13 cellular contexts compared by ENCODE assay signal in the genomic region with DNA sequence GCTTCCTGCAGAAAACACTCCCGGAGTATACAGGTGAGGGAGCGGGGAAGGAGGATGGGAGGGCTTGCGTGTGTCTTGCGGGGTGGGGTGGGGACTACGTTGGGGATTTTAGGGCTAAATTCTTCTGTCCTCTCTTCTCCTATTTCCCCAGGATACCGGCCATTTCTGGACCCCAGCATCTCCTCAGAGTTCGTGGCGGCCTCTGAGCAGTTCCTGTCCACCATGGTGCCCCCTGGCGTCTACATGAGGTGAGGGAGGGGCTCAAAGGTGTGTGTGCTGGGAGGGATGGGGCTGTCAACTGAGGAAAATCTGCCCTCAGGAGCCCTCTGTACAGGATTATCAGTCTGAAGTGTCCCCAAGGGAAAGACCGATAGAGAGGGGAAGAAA. TPM values are rescaled to one million over a fixed set of nuclear protein-coding genes. Genes with fewer than 3 reads are reported as not detected.
DNase-seq lines count a peak whose midpoint lies in the region; ATAC-seq, FAIRE-seq and TF ChIP-seq lines count a peak whose summit lies in the region.
"Had no signal": no experiment of that assay in that cellular context is flagged by ENCODE, and none has a peak within 500 bp of the region (broad histone marks: within the 10 kb centered on the region; RNA-seq: fewer than 3 reads in every experiment).

No MANE protein-coding gene starts in this region.

- H2AK9ac ChIP-seq in IMR-90 (replicated peaks; ENCODE audit: low read depth, low read length, poor library complexity): no peak overlapping the region

- 0 out of 2 replicates have a peak, but pooled peaks have one; percentile 2 for TF ChIP-seq CTCF in IMR-90 (conservative IDR thresholded peaks at IDR 0.05; ENCODE audit: low read depth, low read length)
- TF ChIP-seq CTCF in H1 (IDR thresholded peaks at IDR 0.05; ENCODE audit: control extremely low read depth in 1 of 3, insufficient read depth in 1 of 3, low read depth in 1 of 3, low read length in 3 of 3): peak; percentile 43 to 71 (median 49)
- TF ChIP-seq CTCF in retinal pigment epithelial cell (conservative IDR thresholded peaks at IDR 0.05; ENCODE audit: low read depth, low read length): peak; percentile 56

- H3K79me1 ChIP-seq in IMR-90 (ENCODE audit: low read depth in 1 of 2, low read length in 2 of 2) (no peaks in the 10 kb centered on the region), H1 (ENCODE audit: low read depth, low read length) (no peaks in the 10 kb centered on the region)

- ATAC-seq in activated T-cell treated with anti-CD3 and anti-CD28 coated beads, Interleukin-2, amount 50 U/mL, for 4 hours: no peak
- ATAC-seq in IMR-90 (ENCODE audit: low read depth): no peak
- ATAC-seq in HG02981 (IDR thresholded peaks at IDR 0.05; ENCODE audit: unreplicated experiment): no peak

- intact Hi-C loops in IMR-90 (cut with micrococcal nuclease): no loop called here

- no peaks in the 10 kb centered on the region for H3K9me3 Mint-ChIP-seq in activated T-cell treated with anti-CD3 and anti-CD28 coated beads, Interleukin-2, amount 50 U/mL, for 4 hours
- H3K9me3 Mint-ChIP-seq: stimulated activated naive CD8-positive, alpha-beta T cell treated with anti-CD3 and anti-CD28 coated beads, Interleukin-15, Interleukin-2, amounts not matched to agents 100 ng/mL and 50 ng/mL, for 24 hours had no signal

- H3K36me3 ChIP-seq in IMR-90 (ENCODE audit: control insufficient read depth, insufficient read depth, low read length) (no peaks in the 10 kb centered on the region), H1 (ENCODE audit: control insufficient read depth in 2 of 4, insufficient read depth in 4 of 4, low read length in 3 of 4) (no peaks in the 10 kb centered on the region)

- BruUV-seq in IMR-90 (replicated peaks; lab: Mats Ljungman, UMichigan): no TSS peak

- peaks cover 73% of the 10 kb centered on the region for H3K27me3 ChIP-seq in IMR-90 (ENCODE audit: control insufficient read depth, insufficient read depth, low read length)
- peaks cover 45 to 62% (median 53%) of the 10 kb centered on the region in 4 experiments for H3K27me3 ChIP-seq in H1 (replicated peaks in 1 of 4; ENCODE audit: control insufficient read depth in 3 of 4, extremely low read depth in 1 of 4, insufficient read depth in 3 of 4, low read length in 3 of 4)

- H3K23ac ChIP-seq in IMR-90 (ENCODE audit: low read depth, low read length) (no peak overlapping the region), H1 (ENCODE audit: insufficient read length) (no peak overlapping the region)

- H3K9ac ChIP-seq in IMR-90 (ENCODE audit: low read depth, low read length): no peak overlapping the region
- H3K9ac ChIP-seq in H1 (replicated peaks in 1 of 4; ENCODE audit: extremely low read depth in 1 of 4, low read depth in 3 of 4, low read length in 3 of 4): no peak overlapping the region

- H3K4me1 ChIP-seq in IMR-90 (ENCODE audit: control insufficient read depth, insufficient read depth, low read length): no peaks in the 10 kb centered on the region
- H3K4me1 ChIP-seq in H1 (replicated peaks in 1 of 4; ENCODE audit: control insufficient read depth in 3 of 4, insufficient read depth in 4 of 4, low read length in 3 of 4): peaks cover 0 to 7% (median 3%) of the 10 kb centered on the region in 4 experiments; a peak in 3 of 7 replicates

- no peak for TF ChIP-seq RAD21 in IMR-90 (IDR thresholded peaks at IDR 0.05; ENCODE audit: low read length)
- TF ChIP-seq RAD21 in H1 (IDR thresholded peaks at IDR 0.05 in 1 of 2, conservative IDR thresholded peaks at IDR 0.05 in 1 of 2; ENCODE audit: low read depth in 2 of 2, low read length in 2 of 2): peak; percentile 10 to 31; a peak in 2 of 4 replicates

- TF ChIP-seq EP300 in H1 (IDR thresholded peaks at IDR 0.05; ENCODE audit: borderline replicate concordance in 1 of 2, low read depth in 2 of 2, low read length in 2 of 2): no peak

- no peak overlapping the region for H3K4me2 ChIP-seq in IMR-90 (ENCODE audit: low read depth, low read length)
- H3K4me2 ChIP-seq in H1 (ENCODE audit: insufficient read depth in 1 of 2, low read depth in 2 of 2, low read length in 2 of 2): peak overlapping the region; percentile 38 to 53; a peak in 2 of 4 replicates

- H3K27me3 Mint-ChIP-seq in activated T-cell treated with anti-CD3 and anti-CD28 coated beads, Interleukin-2, amount 50 U/mL, for 4 hours (ENCODE audit: low read depth): peaks cover 35% of the 10 kb centered on the region

- peak overlapping the region; percentile 55 for H3K4me3 Mint-ChIP-seq in activated T-cell treated with anti-CD3 and anti-CD28 coated beads, Interleukin-2, amount 50 U/mL, for 4 hours
- H3K4me3 Mint-ChIP-seq: stimulated activated naive CD8-positive, alpha-beta T cell treated with anti-CD3 and anti-CD28 coated beads, Interleukin-15, Interleukin-2, amounts not matched to agents 100 ng/mL and 50 ng/mL, for 24 hours had no signal

- no peak overlapping the region for H2BK12ac ChIP-seq in H1 (ENCODE audit: low read depth, low read length)

- no peak overlapping the region for H4K91ac ChIP-seq in IMR-90 (ENCODE audit: insufficient read depth, low read depth, low read length)
- no peak overlapping the region for H4K91ac ChIP-seq in H1 (replicated peaks; ENCODE audit: insufficient read length, low read length)

- H3K9me3 ChIP-seq in IMR-90 (ENCODE audit: control insufficient read depth, insufficient read depth, low read length): peaks cover 3% of the 10 kb centered on the region; the same call in 1 of the 2 replicates
- no peaks in the 10 kb centered on the region for H3K9me3 ChIP-seq in H1 (ENCODE audit: insufficient read depth in 2 of 2, low read depth in 1 of 2, low read length in 1 of 2)

- H4K8ac ChIP-seq in IMR-90 (ENCODE audit: low read depth in 2 of 2, low read length in 2 of 2) (no peak overlapping the region), H1 (ENCODE audit: extremely low read depth, insufficient read depth, low read length) (no peak overlapping the region)

- no peak overlapping the region for H3K18ac ChIP-seq in IMR-90 (ENCODE audit: low read depth, low read length)
- no peak overlapping the region for H3K18ac ChIP-seq in H1 (ENCODE audit: extremely low read depth, low read length)

- H2BK15ac ChIP-seq in IMR-90 (ENCODE audit: low read depth, low read length): no peak overlapping the region
- H2BK15ac ChIP-seq in H1 (ENCODE audit: low read length): no peak overlapping the region

- H4K5ac ChIP-seq in IMR-90 (ENCODE audit: low read depth, low read length) (no peak overlapping the region), H1 (ENCODE audit: insufficient read length, low read depth, low read length) (no peak overlapping the region)

- dilution Hi-C loops in IMR-90 (cut with HindIII; ENCODE audit: low sequenced_read_pairs, unreplicated experiment): no loop called here

- H2BK120ac ChIP-seq in IMR-90 (ENCODE audit: low read depth, low read length) (no peak overlapping the region), H1 (replicated peaks; ENCODE audit: low read depth, low read length) (no peak overlapping the region)

- no peak overlapping the region for H3K27ac ChIP-seq in IMR-90 (ENCODE audit: insufficient read depth, low read length)
- H3K27ac ChIP-seq in H1 (ENCODE audit: low read depth, low read length): no peak overlapping the region

- H4K20me1 ChIP-seq in IMR-90 (ENCODE audit: insufficient read depth, low read length): no peaks in the 10 kb centered on the region
- H4K20me1 ChIP-seq in H1 (replicated peaks in 1 of 2; ENCODE audit: control insufficient read depth in 1 of 2, insufficient read depth in 2 of 2, low read length in 2 of 2): no peaks in the 10 kb centered on the region

- H3K4ac ChIP-seq in IMR-90 (ENCODE audit: low read depth, low read length) (no peak overlapping the region), H1 (replicated peaks; ENCODE audit: insufficient read length, low read depth, low read length) (no peak overlapping the region)

- TF ChIP-seq POLR2A in IMR-90 (IDR thresholded peaks at IDR 0.05; ENCODE audit: low read depth, low read length) (no peak), H1 (IDR thresholded peaks at IDR 0.05; ENCODE audit: control extremely low read depth in 1 of 2, low read depth in 2 of 2, low read length in 2 of 2) (no peak)

- no CpG with 5 or more reads among the region's 10 CpGs for WGBS in IMR-90 (ENCODE audit: extremely low coverage in 2 of 2, insufficient read length in 1 of 2), 2 experiments
- WGBS in H1 (ENCODE audit: extremely low coverage in 1 of 2, insufficient coverage in 1 of 2, insufficient read length in 1 of 2, insufficient replicate concordance in 2 of 2, low coverage in 1 of 2, low lambda C conversion rate in 2 of 2, missing lambda C conversion rate in 1 of 2), 2 experiments: 24% methylated on average over 7 of the region's 10 CpGs; no CpG with 5 or more reads in 1 of the 2 experiments

- no peaks in the 10 kb centered on the region for H3K79me2 ChIP-seq in H1 (ENCODE audit: control insufficient read depth in 1 of 2, insufficient read depth in 2 of 2, low read length in 2 of 2)

- H3K9me1 ChIP-seq in IMR-90 (ENCODE audit: insufficient read depth, low read length): no peaks in the 10 kb centered on the region

- DNase-seq in activated T-cell treated with anti-CD3 and anti-CD28 coated beads, Interleukin-2, amount 50 U/mL, for 4 hours: no peak
- no peak for DNase-seq in activated T-cell treated with anti-CD3 and anti-CD28 coated beads for 4 hours
- no peak for DNase-seq in IMR-90
- peak in 1 of 2 experiments; percentile 64 for DNase-seq in H1 (ENCODE audit: low read depth in 1 of 2, low spot score in 2 of 2)
- no peak for DNase-seq in retinal pigment epithelial cell (ENCODE audit: low read depth)
- no peak for DNase-seq in DMS53 treated with DMSO at 0.1 percent for 48 hours (lab: John Stamatoyannopoulos, UW; ENCODE audit: unreplicated experiment)
- DNase-seq in medulla oblongata (ENCODE audit: extremely low spot score): no peak
- DNase-seq: activated CD4-positive, alpha-beta T cell treated with anti-CD3 and anti-CD28 coated beads for 48 hours; NCI-H510A had no signal

- H3K4me1 Mint-ChIP-seq in activated T-cell treated with anti-CD3 and anti-CD28 coated beads, Interleukin-2, amount 50 U/mL, for 4 hours (ENCODE audit: low read depth): peaks cover 11% of the 10 kb centered on the region

- H3K56ac ChIP-seq in IMR-90 (ENCODE audit: extremely low read depth, insufficient read depth, low read length) (no peak overlapping the region), H1 (replicated peaks; ENCODE audit: insufficient read length, low read depth, low read length) (no peak overlapping the region)

- POLR2A ChIA-PET in IMR-90 (lab: Charles Lee; ENCODE audit: unreplicated experiment): no interaction called here
- POLR2A ChIA-PET in H1 (lab: Charles Lee; ENCODE audit: partially characterized antibody): interaction anchor here (1.5 kb wide), 1 partner anchor 14 kb away, joined by 3 read pairs; no protein-coding TSS in a partner anchor

- H3K36me3 Mint-ChIP-seq in activated T-cell treated with anti-CD3 and anti-CD28 coated beads, Interleukin-2, amount 50 U/mL, for 4 hours (ENCODE audit: insufficient read depth): no peaks in the 10 kb centered on the region

- in situ Hi-C loops in IMR-90 (cut with MboI; ENCODE audit: low sequenced_read_pairs): no loop called here

- H3K14ac ChIP-seq in IMR-90 (replicated peaks; ENCODE audit: low read depth, low read length) (no peak overlapping the region), H1 (ENCODE audit: insufficient read length) (no peak overlapping the region)

- H2AFZ ChIP-seq in IMR-90 (replicated peaks; ENCODE audit: low read length, poor library complexity) (no peak overlapping the region), H1 (ENCODE audit: low read length) (no peak overlapping the region)

- CTCF ChIA-PET in IMR-90 (lab: Yijun Ruan, JAX): no interaction called here
- CTCF ChIA-PET in H1 (lab: Charles Lee; ENCODE audit: partially characterized antibody): interaction anchor here (0.7 to 7.9 kb wide), 6 partner anchors 9 to 22 kb away, joined by 3 to 45 read pairs (median 18); a partner anchor contains a TSS

- H3K4me3 ChIP-seq in IMR-90 (ENCODE audit: insufficient read depth, low read depth, low read length): no peak overlapping the region
- peak overlapping the region in 1 of 4 experiments; percentile 48; a peak in 3 of 8 replicates for H3K4me3 ChIP-seq in H1 (ENCODE audit: extremely low read depth in 1 of 4, insufficient read depth in 2 of 4, low read depth in 3 of 4, low read length in 4 of 4)
- no peak overlapping the region for H3K4me3 ChIP-seq in retinal pigment epithelial cell (ENCODE audit: low read length)

- H2BK20ac ChIP-seq in IMR-90 (ENCODE audit: low read depth, low read length): no peak overlapping the region
- H2BK20ac ChIP-seq in H1 (ENCODE audit: low read length): no peak overlapping the region

- no peak for FAIRE-seq in H1 (lab: Jason Lieb, UNC)
- FAIRE-seq: endometrium had no signal

- no peak overlapping the region for H2BK5ac ChIP-seq in IMR-90 (ENCODE audit: low read depth, low read length, poor library complexity, severe bottlenecking)
- no peak overlapping the region for H2BK5ac ChIP-seq in H1 (ENCODE audit: low read depth, low read length)

- H3K23me2 ChIP-seq in H1 (ENCODE audit: low read depth, low read length): no peaks in the 10 kb centered on the region

- H2AK5ac ChIP-seq in IMR-90 (ENCODE audit: low read depth, low read length) (no peak overlapping the region), H1 (ENCODE audit: low read depth, low read length) (no peak overlapping the region)

RNA-seq across cellular contexts. Expression of a gene that starts 6.6 kb away (rescaled TPM):
- total RNA-seq in activated T-cell treated with anti-CD3 and anti-CD28 coated beads, Interleukin-2, amount 50 U/mL, for 4 hours: under 1 TPM; 0.13 to 0.42 (median 0.22) TPM
- total RNA-seq in IMR-90 (2012; rRNA removed): not detected in 2 replicates
- polyA plus RNA-seq in IMR-90 (2012; rRNA removed): not detected in 2 replicates
- polyA plus RNA-seq in IMR-90 (2012; cell fraction: cytosol; rRNA removed): 0.01 TPM in 1 of 2 replicates, not detected in the other
- polyA plus RNA-seq in IMR-90 (2012; cell fraction: nucleus; rRNA removed; ENCODE audit: low replicate concordance): 0.02 TPM in 2 replicates
- 0.84 and 0.96 TPM in 2 replicates for total RNA-seq in H1 (2021; fragmentation: NEBNext Ultra II Directional; extraction: Animal tissue kit (Norgen Biotek cat#: 25700))
- polyA plus RNA-seq in H1 (2011; rRNA removed): 1.4 and 2.0 TPM in 2 replicates
- 0.90 TPM for polyA plus RNA-seq in H1 (2011; cell fraction: cytosol; rRNA removed)
- polyA plus RNA-seq in H1 (2011; cell fraction: nucleus; rRNA removed): 6.1 TPM
- polyA plus RNA-seq in H1 (2012, experiment 1 of 2): 0.99 to 2.2 TPM (median 1.7 TPM) in 4 replicates
- polyA plus RNA-seq in H1 (2012, experiment 2 of 2): 0.47 TPM
- 0.57 TPM for polyA plus RNA-seq in H1 (2013, experiment 1 of 2)
- 0.50 TPM for polyA plus RNA-seq in H1 (2013, experiment 2 of 2)
- polyA minus RNA-seq in H1 (2011; rRNA and poly(A)+ RNA removed): 0.88 and 2.2 TPM in 2 replicates
- polyA minus RNA-seq in H1 (2011; cell fraction: cytosol; rRNA and poly(A)+ RNA removed): 1.2 TPM
- 2.3 TPM for polyA minus RNA-seq in H1 (2011; cell fraction: nucleus; rRNA and poly(A)+ RNA removed)
- total RNA-seq: SK-MEL-5 had no signal

RNA-seq across cellular contexts. Expression of a gene that starts 6.7 kb away (rescaled TPM):
- under 1 TPM; 0.08 to 0.58 (median 0.24) TPM for total RNA-seq in activated T-cell treated with anti-CD3 and anti-CD28 coated beads, Interleukin-2, amount 50 U/mL, for 4 hours
- not detected in 2 replicates for total RNA-seq in IMR-90 (2012; rRNA removed)
- polyA plus RNA-seq in IMR-90 (2012; rRNA removed) (0.02 TPM in 1 of 2 replicates, not detected in the other), H1 (2011; rRNA removed) (0.18 and 0.24 TPM in 2 replicates)
- 0.02 and 0.10 TPM in 2 replicates for polyA plus RNA-seq in IMR-90 (2012; cell fraction: cytosol; rRNA removed)
- 0.06 and 0.07 TPM in 2 replicates for polyA plus RNA-seq in IMR-90 (2012; cell fraction: nucleus; rRNA removed; ENCODE audit: low replicate concordance)
- total RNA-seq in H1 (2021; fragmentation: NEBNext Ultra II Directional; extraction: Animal tissue kit (Norgen Biotek cat#: 25700)): not detected in 2 replicates
- polyA plus RNA-seq in H1 (2011; cell fraction: cytosol; rRNA removed): 0.09 TPM
- polyA plus RNA-seq in H1 (2011; cell fraction: nucleus; rRNA removed): 0.81 TPM
- polyA plus RNA-seq in H1 (2012, experiment 1 of 2): 0.16 to 0.34 TPM in 2 of 4 replicates, not detected in the others
- not detected for polyA plus RNA-seq in H1 (2012, experiment 2 of 2)
- polyA plus RNA-seq in H1 (2013, experiment 1 of 2): not detected
- polyA plus RNA-seq in H1 (2013, experiment 2 of 2): 0.17 TPM
- 0.57 and 0.66 TPM in 2 replicates for polyA minus RNA-seq in H1 (2011; rRNA and poly(A)+ RNA removed)
- not detected for polyA minus RNA-seq in H1 (2011; cell fraction: cytosol; rRNA and poly(A)+ RNA removed)
- 0.30 TPM for polyA minus RNA-seq in H1 (2011; cell fraction: nucleus; rRNA and poly(A)+ RNA removed)
- total RNA-seq: SK-MEL-5 had no signal

RNA-seq across cellular contexts. Expression of a gene that starts 22.2 kb away (rescaled TPM):
- not detected for total RNA-seq in activated T-cell treated with anti-CD3 and anti-CD28 coated beads, Interleukin-2, amount 50 U/mL, for 4 hours
- not detected in 2 replicates for total RNA-seq in IMR-90 (2012; rRNA removed)
- not detected in 2 replicates for polyA plus RNA-seq in IMR-90 (2012; rRNA removed)
- not detected in 2 replicates for polyA plus RNA-seq in IMR-90 (2012; cell fraction: cytosol; rRNA removed)
- 0.03 TPM in 1 of 2 replicates, not detected in the other for polyA plus RNA-seq in IMR-90 (2012; cell fraction: nucleus; rRNA removed; ENCODE audit: low replicate concordance)
- total RNA-seq in H1 (2021; fragmentation: NEBNext Ultra II Directional; extraction: Animal tissue kit (Norgen Biotek cat#: 25700)): not detected in 2 replicates
- 0.05 TPM in 1 of 2 replicates, not detected in the other for polyA plus RNA-seq in H1 (2011; rRNA removed)
- not detected for polyA plus RNA-seq in H1 (2011; cell fraction: cytosol; rRNA removed)
- polyA plus RNA-seq in H1 (2011; cell fraction: nucleus; rRNA removed): not detected
- polyA plus RNA-seq in H1 (2012, experiment 1 of 2): not detected in 4 replicates
- not detected for polyA plus RNA-seq in H1 (2012, experiment 2 of 2)
- polyA plus RNA-seq in H1 (2013, experiment 1 of 2): not detected
- polyA plus RNA-seq in H1 (2013, experiment 2 of 2): not detected
- polyA minus RNA-seq in H1 (2011; rRNA and poly(A)+ RNA removed): not detected in 2 replicates
- polyA minus RNA-seq in H1 (2011; cell fraction: cytosol; rRNA and poly(A)+ RNA removed): not detected
- not detected for polyA minus RNA-seq in H1 (2011; cell fraction: nucleus; rRNA and poly(A)+ RNA removed)
- total RNA-seq: SK-MEL-5 had no signal

RNA-seq across cellular contexts. Expression of a gene that starts 22.4 kb away (rescaled TPM):
- total RNA-seq in activated T-cell treated with anti-CD3 and anti-CD28 coated beads, Interleukin-2, amount 50 U/mL, for 4 hours: under 1 TPM; 0.05 to 0.11 (median 0.10) TPM
- total RNA-seq in IMR-90 (2012; rRNA removed): not detected in 2 replicates
- 0.03 TPM in 1 of 2 replicates, not detected in the other for polyA plus RNA-seq in IMR-90 (2012; rRNA removed)
- under 0.01 TPM in 1 of 2 replicates, not detected in the other for polyA plus RNA-seq in IMR-90 (2012; cell fraction: cytosol; rRNA removed)
- 0.08 and 0.22 TPM in 2 replicates for polyA plus RNA-seq in IMR-90 (2012; cell fraction: nucleus; rRNA removed; ENCODE audit: low replicate concordance)
- not detected in 2 replicates for total RNA-seq in H1 (2021; fragmentation: NEBNext Ultra II Directional; extraction: Animal tissue kit (Norgen Biotek cat#: 25700))
- polyA plus RNA-seq in H1 (2011; rRNA removed): 0.08 and 0.31 TPM in 2 replicates
- polyA plus RNA-seq in H1 (2011; cell fraction: cytosol; rRNA removed): 0.03 TPM
- polyA plus RNA-seq in H1 (2011; cell fraction: nucleus; rRNA removed): 0.30 TPM
- polyA plus RNA-seq in H1 (2012, experiment 1 of 2): 0.04 to 0.16 TPM (median 0.08 TPM) in 3 of 4 replicates, not detected in the other
- polyA plus RNA-seq in H1 (2012, experiment 2 of 2): 0.07 TPM
- 0.18 TPM for polyA plus RNA-seq in H1 (2013, experiment 1 of 2)
- 0.02 TPM for polyA plus RNA-seq in H1 (2013, experiment 2 of 2)
- polyA minus RNA-seq in H1 (2011; rRNA and poly(A)+ RNA removed): 0.02 and 0.09 TPM in 2 replicates
- not detected for polyA minus RNA-seq in H1 (2011; cell fraction: cytosol; rRNA and poly(A)+ RNA removed)
- 0.10 TPM for polyA minus RNA-seq in H1 (2011; cell fraction: nucleus; rRNA and poly(A)+ RNA removed)

RNA-seq across cellular contexts. Expression of a gene that starts 51.4 kb away (rescaled TPM):
- 10 to 100 TPM; 17.5 to 30.5 (median 19.2) TPM for total RNA-seq in activated T-cell treated with anti-CD3 and anti-CD28 coated beads, Interleukin-2, amount 50 U/mL, for 4 hours
- 1.8 and 2.2 TPM in 2 replicates for total RNA-seq in IMR-90 (2012; rRNA removed)
- polyA plus RNA-seq in IMR-90 (2012; rRNA removed) (3.5 and 3.8 TPM in 2 replicates), H1 (2011; rRNA removed) (13.1 and 16.0 TPM in 2 replicates)
- polyA plus RNA-seq in IMR-90 (2012; cell fraction: cytosol; rRNA removed): 2.5 and 4.5 TPM in 2 replicates
- 3.1 and 3.2 TPM in 2 replicates for polyA plus RNA-seq in IMR-90 (2012; cell fraction: nucleus; rRNA removed; ENCODE audit: low replicate concordance)
- total RNA-seq in H1 (2021; fragmentation: NEBNext Ultra II Directional; extraction: Animal tissue kit (Norgen Biotek cat#: 25700)): 23.9 and 26.7 TPM in 2 replicates
- 17.4 TPM for polyA plus RNA-seq in H1 (2011; cell fraction: cytosol; rRNA removed)
- 22.5 TPM for polyA plus RNA-seq in H1 (2011; cell fraction: nucleus; rRNA removed)
- 22.3 to 30.4 TPM (median 28.4 TPM) in 4 replicates for polyA plus RNA-seq in H1 (2012, experiment 1 of 2)
- 34.9 TPM for polyA plus RNA-seq in H1 (2012, experiment 2 of 2)
- polyA plus RNA-seq in H1 (2013, experiment 1 of 2): 18.8 TPM
- polyA plus RNA-seq in H1 (2013, experiment 2 of 2): 20.8 TPM
- 15.2 and 23.3 TPM in 2 replicates for polyA minus RNA-seq in H1 (2011; rRNA and poly(A)+ RNA removed)
- 15.0 TPM for polyA minus RNA-seq in H1 (2011; cell fraction: cytosol; rRNA and poly(A)+ RNA removed)
- polyA minus RNA-seq in H1 (2011; cell fraction: nucleus; rRNA and poly(A)+ RNA removed): 23.6 TPM

Comparison
In these comparisons a context has a peak if more than half of its experiments do, and no peak if none do; other contexts are left out.
1. CTCF ChIP-seq: peak in every context shown above with its lines; median percentile 56 in retinal pigment epithelial cell; 49 in H1; 2 in IMR-90.